1 cellular context compared by ENCODE assay signal in genomic region chr2:47087051-47087450, GRCh38.
TF ChIP-seq lines count a peak whose summit lies in the region.

No MANE protein-coding gene starts in this region.

TF ChIP-seq in endothelial cell of umbilical vein, 7 proteins besides CTCF, POLR2A, EP300 and RAD21 (continued from another document):
- TF ChIP-seq GATA2 (IDR thresholded peaks at IDR 0.05; ENCODE audit: insufficient read depth, insufficient read length, low read depth, low read length), result no peak
- TF ChIP-seq, protein P1, sequence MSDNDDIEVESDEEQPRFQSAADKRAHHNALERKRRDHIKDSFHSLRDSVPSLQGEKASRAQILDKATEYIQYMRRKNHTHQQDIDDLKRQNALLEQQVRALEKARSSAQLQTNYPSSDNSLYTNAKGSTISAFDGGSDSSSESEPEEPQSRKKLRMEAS (IDR thresholded peaks at IDR 0.05; ENCODE audit: insufficient read depth, insufficient read length), result no peak
- no peak for TF ChIP-seq POLR2AphosphoS5 (IDR thresholded peaks at IDR 0.05; ENCODE audit: insufficient read depth, low read depth, low read length)
- no peak for TF ChIP-seq FOS (IDR thresholded peaks at IDR 0.05; ENCODE audit: borderline replicate concordance, insufficient read depth, low read length)
- no peak for TF ChIP-seq MYC (IDR thresholded peaks at IDR 0.05; ENCODE audit: low read depth, low read length)
- no peak for TF ChIP-seq JUN (IDR thresholded peaks at IDR 0.05; ENCODE audit: borderline replicate concordance, insufficient read depth, insufficient read length, low read depth)
TF ChIP-seq in endothelial cell of umbilical vein: peak in this region for 0.
